ENCODE assay signal across 5 cellular contexts in the genomic region with DNA sequence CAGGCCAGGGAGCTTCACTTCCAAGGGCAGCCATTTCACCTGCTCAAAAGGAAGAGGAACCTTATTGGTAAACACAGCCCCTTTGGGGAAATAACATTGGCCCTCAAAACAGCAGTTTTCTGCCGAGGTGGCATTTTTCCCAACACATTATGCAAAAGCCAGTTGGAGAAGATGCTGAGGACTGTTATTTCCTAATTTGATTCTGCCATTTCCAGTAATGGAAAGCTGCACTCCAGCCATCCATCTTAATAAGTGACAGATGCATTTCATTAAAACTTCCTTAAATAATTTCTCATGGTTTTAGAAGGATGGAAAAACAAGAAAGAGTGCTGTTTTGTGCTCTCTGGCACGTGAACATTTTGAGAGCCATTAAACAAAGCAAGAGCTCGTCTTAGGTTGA.
TF ChIP-seq lines count a peak whose summit lies in the region.

No MANE protein-coding gene starts in this region.

TF ChIP-seq in A549, 52 proteins besides CTCF, POLR2A, EP300 and RAD21:
- TF ChIP-seq MYC (IDR thresholded peaks at IDR 0.05; ENCODE audit: borderline replicate concordance, low read length): no peak
- peak; percentile 68 for TF ChIP-seq MAFK (IDR thresholded peaks at IDR 0.05; ENCODE audit: partially characterized antibody)

TF ChIP-seq in IMR-90, 13 proteins besides CTCF, POLR2A, EP300 and RAD21:
- TF ChIP-seq MAFK (IDR thresholded peaks at IDR 0.05; ENCODE audit: low read depth, low read length): peak; percentile 57; the same call in 1 of the 2 replicates
- TF ChIP-seq FOS (IDR thresholded peaks at IDR 0.05; ENCODE audit: low read depth, low read length): no peak

TF ChIP-seq in SK-N-SH treated with all-trans-retinoic acid at 6 μM for 48 hours, 23 proteins besides CTCF, POLR2A, EP300 and RAD21:
- TF ChIP-seq, protein P1, sequence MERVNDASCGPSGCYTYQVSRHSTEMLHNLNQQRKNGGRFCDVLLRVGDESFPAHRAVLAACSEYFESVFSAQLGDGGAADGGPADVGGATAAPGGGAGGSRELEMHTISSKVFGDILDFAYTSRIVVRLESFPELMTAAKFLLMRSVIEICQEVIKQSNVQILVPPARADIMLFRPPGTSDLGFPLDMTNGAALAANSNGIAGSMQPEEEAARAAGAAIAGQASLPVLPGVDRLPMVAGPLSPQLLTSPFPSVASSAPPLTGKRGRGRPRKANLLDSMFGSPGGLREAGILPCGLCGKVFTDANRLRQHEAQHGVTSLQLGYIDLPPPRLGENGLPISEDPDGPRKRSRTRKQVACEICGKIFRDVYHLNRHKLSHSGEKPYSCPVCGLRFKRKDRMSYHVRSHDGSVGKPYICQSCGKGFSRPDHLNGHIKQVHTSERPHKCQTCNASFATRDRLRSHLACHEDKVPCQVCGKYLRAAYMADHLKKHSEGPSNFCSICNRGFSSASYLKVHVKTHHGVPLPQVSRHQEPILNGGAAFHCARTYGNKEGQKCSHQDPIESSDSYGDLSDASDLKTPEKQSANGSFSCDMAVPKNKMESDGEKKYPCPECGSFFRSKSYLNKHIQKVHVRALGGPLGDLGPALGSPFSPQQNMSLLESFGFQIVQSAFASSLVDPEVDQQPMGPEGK (CRISPR knock-in tag; IDR thresholded peaks at IDR 0.05; ENCODE audit: borderline replicate concordance): no peak
- TF ChIP-seq ZFP30 (CRISPR knock-in tag; IDR thresholded peaks at IDR 0.05) (0 out of 2 replicates have a peak, but pooled peaks have one; percentile 34), ZNF70 (CRISPR knock-in tag; IDR thresholded peaks at IDR 0.05) (peak; percentile 39; the same call in 1 of the 2 replicates), ZNF8 (CRISPR knock-in tag; IDR thresholded peaks at IDR 0.05) (no peak), ISL1 (CRISPR knock-in tag; IDR thresholded peaks at IDR 0.05) (peak; percentile 74), SNAI2 (CRISPR knock-in tag; IDR thresholded peaks at IDR 0.05) (peak; percentile 40; the same call in 1 of the 2 replicates), ARNTL (CRISPR knock-in tag; IDR thresholded peaks at IDR 0.05; ENCODE audit: borderline replicate concordance, low read depth) (peak; percentile 47; the same call in 1 of the 2 replicates), TCF4 (CRISPR knock-in tag; IDR thresholded peaks at IDR 0.05; ENCODE audit: borderline replicate concordance) (peak; percentile 71; the same call in 1 of the 2 replicates), OSR1 (CRISPR knock-in tag; IDR thresholded peaks at IDR 0.05) (no peak)
- TF ChIP-seq, protein P2, sequence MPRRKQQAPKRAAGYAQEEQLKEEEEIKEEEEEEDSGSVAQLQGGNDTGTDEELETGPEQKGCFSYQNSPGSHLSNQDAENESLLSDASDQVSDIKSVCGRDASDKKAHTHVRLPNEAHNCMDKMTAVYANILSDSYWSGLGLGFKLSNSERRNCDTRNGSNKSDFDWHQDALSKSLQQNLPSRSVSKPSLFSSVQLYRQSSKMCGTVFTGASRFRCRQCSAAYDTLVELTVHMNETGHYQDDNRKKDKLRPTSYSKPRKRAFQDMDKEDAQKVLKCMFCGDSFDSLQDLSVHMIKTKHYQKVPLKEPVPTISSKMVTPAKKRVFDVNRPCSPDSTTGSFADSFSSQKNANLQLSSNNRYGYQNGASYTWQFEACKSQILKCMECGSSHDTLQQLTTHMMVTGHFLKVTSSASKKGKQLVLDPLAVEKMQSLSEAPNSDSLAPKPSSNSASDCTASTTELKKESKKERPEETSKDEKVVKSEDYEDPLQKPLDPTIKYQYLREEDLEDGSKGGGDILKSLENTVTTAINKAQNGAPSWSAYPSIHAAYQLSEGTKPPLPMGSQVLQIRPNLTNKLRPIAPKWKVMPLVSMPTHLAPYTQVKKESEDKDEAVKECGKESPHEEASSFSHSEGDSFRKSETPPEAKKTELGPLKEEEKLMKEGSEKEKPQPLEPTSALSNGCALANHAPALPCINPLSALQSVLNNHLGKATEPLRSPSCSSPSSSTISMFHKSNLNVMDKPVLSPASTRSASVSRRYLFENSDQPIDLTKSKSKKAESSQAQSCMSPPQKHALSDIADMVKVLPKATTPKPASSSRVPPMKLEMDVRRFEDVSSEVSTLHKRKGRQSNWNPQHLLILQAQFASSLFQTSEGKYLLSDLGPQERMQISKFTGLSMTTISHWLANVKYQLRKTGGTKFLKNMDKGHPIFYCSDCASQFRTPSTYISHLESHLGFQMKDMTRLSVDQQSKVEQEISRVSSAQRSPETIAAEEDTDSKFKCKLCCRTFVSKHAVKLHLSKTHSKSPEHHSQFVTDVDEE (CRISPR knock-in tag; IDR thresholded peaks at IDR 0.05): peak; percentile 87

TF ChIP-seq in H1, 55 proteins besides CTCF, POLR2A, EP300 and RAD21:
- TF ChIP-seq YY1 (IDR thresholded peaks at IDR 0.05; ENCODE audit: low read depth, low read length) (no peak), MAFK (IDR thresholded peaks at IDR 0.05; ENCODE audit: low read depth, low read length) (peak; percentile 52; the same call in 1 of the 2 replicates)

TF ChIP-seq in WTC11, 78 proteins besides CTCF, POLR2A, EP300 and RAD21:
- no peak for TF ChIP-seq NR3C1 (CRISPR knock-in tag; conservative IDR thresholded peaks at IDR 0.05; ENCODE audit: low read depth)
- TF ChIP-seq CREM (CRISPR knock-in tag; IDR thresholded peaks at IDR 0.05): no peak
- TF ChIP-seq, protein P3, sequence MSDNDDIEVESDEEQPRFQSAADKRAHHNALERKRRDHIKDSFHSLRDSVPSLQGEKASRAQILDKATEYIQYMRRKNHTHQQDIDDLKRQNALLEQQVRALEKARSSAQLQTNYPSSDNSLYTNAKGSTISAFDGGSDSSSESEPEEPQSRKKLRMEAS (CRISPR knock-in tag; IDR thresholded peaks at IDR 0.05): no peak
- no peak for TF ChIP-seq NR1H2 (CRISPR knock-in tag; IDR thresholded peaks at IDR 0.05)
- no peak for TF ChIP-seq MYBL2 (CRISPR knock-in tag; IDR thresholded peaks at IDR 0.05)
- TF ChIP-seq, protein P4, sequence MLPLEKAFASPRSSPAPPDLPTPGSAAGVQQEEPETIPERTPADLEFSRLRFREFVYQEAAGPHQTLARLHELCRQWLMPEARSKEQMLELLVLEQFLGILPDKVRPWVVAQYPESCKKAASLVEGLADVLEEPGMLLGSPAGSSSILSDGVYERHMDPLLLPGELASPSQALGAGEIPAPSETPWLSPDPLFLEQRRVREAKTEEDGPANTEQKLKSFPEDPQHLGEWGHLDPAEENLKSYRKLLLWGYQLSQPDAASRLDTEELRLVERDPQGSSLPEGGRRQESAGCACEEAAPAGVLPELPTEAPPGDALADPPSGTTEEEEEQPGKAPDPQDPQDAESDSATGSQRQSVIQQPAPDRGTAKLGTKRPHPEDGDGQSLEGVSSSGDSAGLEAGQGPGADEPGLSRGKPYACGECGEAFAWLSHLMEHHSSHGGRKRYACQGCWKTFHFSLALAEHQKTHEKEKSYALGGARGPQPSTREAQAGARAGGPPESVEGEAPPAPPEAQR (CRISPR knock-in tag; IDR thresholded peaks at IDR 0.05): no peak
- no peak for TF ChIP-seq ELF4 (CRISPR knock-in tag; IDR thresholded peaks at IDR 0.05; ENCODE audit: low read depth)
- TF ChIP-seq TCF7 (CRISPR knock-in tag; IDR thresholded peaks at IDR 0.05; ENCODE audit: low read depth): no peak
- TF ChIP-seq, protein P5, sequence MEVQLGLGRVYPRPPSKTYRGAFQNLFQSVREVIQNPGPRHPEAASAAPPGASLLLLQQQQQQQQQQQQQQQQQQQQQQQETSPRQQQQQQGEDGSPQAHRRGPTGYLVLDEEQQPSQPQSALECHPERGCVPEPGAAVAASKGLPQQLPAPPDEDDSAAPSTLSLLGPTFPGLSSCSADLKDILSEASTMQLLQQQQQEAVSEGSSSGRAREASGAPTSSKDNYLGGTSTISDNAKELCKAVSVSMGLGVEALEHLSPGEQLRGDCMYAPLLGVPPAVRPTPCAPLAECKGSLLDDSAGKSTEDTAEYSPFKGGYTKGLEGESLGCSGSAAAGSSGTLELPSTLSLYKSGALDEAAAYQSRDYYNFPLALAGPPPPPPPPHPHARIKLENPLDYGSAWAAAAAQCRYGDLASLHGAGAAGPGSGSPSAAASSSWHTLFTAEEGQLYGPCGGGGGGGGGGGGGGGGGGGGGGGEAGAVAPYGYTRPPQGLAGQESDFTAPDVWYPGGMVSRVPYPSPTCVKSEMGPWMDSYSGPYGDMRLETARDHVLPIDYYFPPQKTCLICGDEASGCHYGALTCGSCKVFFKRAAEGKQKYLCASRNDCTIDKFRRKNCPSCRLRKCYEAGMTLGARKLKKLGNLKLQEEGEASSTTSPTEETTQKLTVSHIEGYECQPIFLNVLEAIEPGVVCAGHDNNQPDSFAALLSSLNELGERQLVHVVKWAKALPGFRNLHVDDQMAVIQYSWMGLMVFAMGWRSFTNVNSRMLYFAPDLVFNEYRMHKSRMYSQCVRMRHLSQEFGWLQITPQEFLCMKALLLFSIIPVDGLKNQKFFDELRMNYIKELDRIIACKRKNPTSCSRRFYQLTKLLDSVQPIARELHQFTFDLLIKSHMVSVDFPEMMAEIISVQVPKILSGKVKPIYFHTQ (CRISPR knock-in tag; IDR thresholded peaks at IDR 0.05): no peak
- no peak for TF ChIP-seq CREB1 (CRISPR knock-in tag; IDR thresholded peaks at IDR 0.05)
- TF ChIP-seq, protein P6, sequence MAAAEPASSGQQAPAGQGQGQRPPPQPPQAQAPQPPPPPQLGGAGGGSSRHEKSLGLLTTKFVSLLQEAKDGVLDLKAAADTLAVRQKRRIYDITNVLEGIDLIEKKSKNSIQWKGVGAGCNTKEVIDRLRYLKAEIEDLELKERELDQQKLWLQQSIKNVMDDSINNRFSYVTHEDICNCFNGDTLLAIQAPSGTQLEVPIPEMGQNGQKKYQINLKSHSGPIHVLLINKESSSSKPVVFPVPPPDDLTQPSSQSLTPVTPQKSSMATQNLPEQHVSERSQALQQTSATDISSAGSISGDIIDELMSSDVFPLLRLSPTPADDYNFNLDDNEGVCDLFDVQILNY (CRISPR knock-in tag; IDR thresholded peaks at IDR 0.05): no peak
- TF ChIP-seq, protein P7, sequence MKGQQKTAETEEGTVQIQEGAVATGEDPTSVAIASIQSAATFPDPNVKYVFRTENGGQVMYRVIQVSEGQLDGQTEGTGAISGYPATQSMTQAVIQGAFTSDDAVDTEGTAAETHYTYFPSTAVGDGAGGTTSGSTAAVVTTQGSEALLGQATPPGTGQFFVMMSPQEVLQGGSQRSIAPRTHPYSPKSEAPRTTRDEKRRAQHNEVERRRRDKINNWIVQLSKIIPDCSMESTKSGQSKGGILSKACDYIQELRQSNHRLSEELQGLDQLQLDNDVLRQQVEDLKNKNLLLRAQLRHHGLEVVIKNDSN (CRISPR knock-in tag; IDR thresholded peaks at IDR 0.05): no peak
- TF ChIP-seq, protein P8, sequence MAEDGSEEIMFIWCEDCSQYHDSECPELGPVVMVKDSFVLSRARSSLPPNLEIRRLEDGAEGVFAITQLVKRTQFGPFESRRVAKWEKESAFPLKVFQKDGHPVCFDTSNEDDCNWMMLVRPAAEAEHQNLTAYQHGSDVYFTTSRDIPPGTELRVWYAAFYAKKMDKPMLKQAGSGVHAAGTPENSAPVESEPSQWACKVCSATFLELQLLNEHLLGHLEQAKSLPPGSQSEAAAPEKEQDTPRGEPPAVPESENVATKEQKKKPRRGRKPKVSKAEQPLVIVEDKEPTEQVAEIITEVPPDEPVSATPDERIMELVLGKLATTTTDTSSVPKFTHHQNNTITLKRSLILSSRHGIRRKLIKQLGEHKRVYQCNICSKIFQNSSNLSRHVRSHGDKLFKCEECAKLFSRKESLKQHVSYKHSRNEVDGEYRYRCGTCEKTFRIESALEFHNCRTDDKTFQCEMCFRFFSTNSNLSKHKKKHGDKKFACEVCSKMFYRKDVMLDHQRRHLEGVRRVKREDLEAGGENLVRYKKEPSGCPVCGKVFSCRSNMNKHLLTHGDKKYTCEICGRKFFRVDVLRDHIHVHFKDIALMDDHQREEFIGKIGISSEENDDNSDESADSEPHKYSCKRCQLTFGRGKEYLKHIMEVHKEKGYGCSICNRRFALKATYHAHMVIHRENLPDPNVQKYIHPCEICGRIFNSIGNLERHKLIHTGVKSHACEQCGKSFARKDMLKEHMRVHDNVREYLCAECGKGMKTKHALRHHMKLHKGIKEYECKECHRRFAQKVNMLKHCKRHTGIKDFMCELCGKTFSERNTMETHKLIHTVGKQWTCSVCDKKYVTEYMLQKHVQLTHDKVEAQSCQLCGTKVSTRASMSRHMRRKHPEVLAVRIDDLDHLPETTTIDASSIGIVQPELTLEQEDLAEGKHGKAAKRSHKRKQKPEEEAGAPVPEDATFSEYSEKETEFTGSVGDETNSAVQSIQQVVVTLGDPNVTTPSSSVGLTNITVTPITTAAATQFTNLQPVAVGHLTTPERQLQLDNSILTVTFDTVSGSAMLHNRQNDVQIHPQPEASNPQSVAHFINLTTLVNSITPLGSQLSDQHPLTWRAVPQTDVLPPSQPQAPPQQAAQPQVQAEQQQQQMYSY (CRISPR knock-in tag; IDR thresholded peaks at IDR 0.05): no peak
- no peak for TF ChIP-seq NFATC4 (CRISPR knock-in tag; IDR thresholded peaks at IDR 0.05)
- TF ChIP-seq, protein P9, sequence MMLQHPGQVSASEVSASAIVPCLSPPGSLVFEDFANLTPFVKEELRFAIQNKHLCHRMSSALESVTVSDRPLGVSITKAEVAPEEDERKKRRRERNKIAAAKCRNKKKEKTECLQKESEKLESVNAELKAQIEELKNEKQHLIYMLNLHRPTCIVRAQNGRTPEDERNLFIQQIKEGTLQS (CRISPR knock-in tag; conservative IDR thresholded peaks at IDR 0.05): no peak
- TF ChIP-seq SMAD3 (CRISPR knock-in tag; IDR thresholded peaks at IDR 0.05; ENCODE audit: borderline replicate concordance): no peak
TF ChIP-seq in WTC11: peak in this region for 0.
